Comparison of ENCODE assay signal across 8 cellular contexts in genomic region chr12:68933564-68933893, GRCh38. TPM values are rescaled to one million over a fixed set of nuclear protein-coding genes. Genes with fewer than 3 reads are reported as not detected.
A peak's percentile ranks its signal among the peaks of the same experiment; 100 is the strongest.
DNase-seq lines count a peak whose midpoint lies in the region; ATAC-seq and TF ChIP-seq lines count a peak whose summit lies in the region.

No MANE protein-coding gene starts in this region.

- H3K4me1 Mint-ChIP-seq in stimulated activated naive CD8-positive, alpha-beta T cell treated with anti-CD3 and anti-CD28 coated beads, Interleukin-15, Interleukin-2, amounts not matched to agents 100 ng/mL and 50 ng/mL, for 24 hours (ENCODE audit: low read depth) = peaks cover 32% of the 10 kb centered on the region

- no peaks in the 10 kb centered on the region for H3K9me3 Mint-ChIP-seq in stimulated activated naive CD8-positive, alpha-beta T cell treated with anti-CD3 and anti-CD28 coated beads, Interleukin-15, Interleukin-2, amounts not matched to agents 100 ng/mL and 50 ng/mL, for 24 hours

- peak overlapping the region; percentile 58 for H3K4me3 Mint-ChIP-seq in stimulated activated naive CD8-positive, alpha-beta T cell treated with anti-CD3 and anti-CD28 coated beads, Interleukin-15, Interleukin-2, amounts not matched to agents 100 ng/mL and 50 ng/mL, for 24 hours

- H3K9me3 ChIP-seq in ectodermal cell (ENCODE audit: control insufficient read depth, low read length) (no peaks in the 10 kb centered on the region), mucosa of rectum (ENCODE audit: control insufficient read depth in 2 of 2, low read length in 2 of 2) (no peaks in the 10 kb centered on the region)

- H3K27me3 Mint-ChIP-seq in stimulated activated naive CD8-positive, alpha-beta T cell treated with anti-CD3 and anti-CD28 coated beads, Interleukin-15, Interleukin-2, amounts not matched to agents 100 ng/mL and 50 ng/mL, for 24 hours = peaks cover 19% of the 10 kb centered on the region

- H3K27me3 ChIP-seq in ectodermal cell (ENCODE audit: control insufficient read depth, insufficient read depth, low read length, poor library complexity, severe bottlenecking) (peaks cover 38% of the 10 kb centered on the region), mucosa of rectum (ENCODE audit: control insufficient read depth in 2 of 2, insufficient read depth in 2 of 2, low read length in 2 of 2) (peaks cover 0 to 4% of the 10 kb centered on the region in 2 donors)

- peaks cover 16% of the 10 kb centered on the region for H3K36me3 Mint-ChIP-seq in stimulated activated naive CD8-positive, alpha-beta T cell treated with anti-CD3 and anti-CD28 coated beads, Interleukin-15, Interleukin-2, amounts not matched to agents 100 ng/mL and 50 ng/mL, for 24 hours (ENCODE audit: low read depth)

- H3K36me3 ChIP-seq in ectodermal cell (ENCODE audit: control insufficient read depth, insufficient read depth, low read length) (no peaks in the 10 kb centered on the region), mucosa of rectum (ENCODE audit: control insufficient read depth in 2 of 2, insufficient read depth in 2 of 2, low read length in 2 of 2) (no peaks in the 10 kb centered on the region)

- WGBS in ectodermal cell, 2 experiments = 16 to 18% methylated on average over 25 of the region's 25 CpGs

- no peak for TF ChIP-seq CTCF in GM10266 (IDR thresholded peaks at IDR 0.05; ENCODE audit: control insufficient read depth, insufficient read depth, low read depth, missing control alignments)

- H3K9ac ChIP-seq in mucosa of rectum (ENCODE audit: low read depth in 1 of 2, low read length in 2 of 2) = peak overlapping the region; percentile 24 to 77

- H3K27ac Mint-ChIP-seq in stimulated activated naive CD8-positive, alpha-beta T cell treated with anti-CD3 and anti-CD28 coated beads, Interleukin-15, Interleukin-2, amounts not matched to agents 100 ng/mL and 50 ng/mL, for 24 hours = no peak overlapping the region

- no peak for DNase-seq in stimulated activated naive CD8-positive, alpha-beta T cell treated with anti-CD3 and anti-CD28 coated beads, Interleukin-15, Interleukin-2, amounts not matched to agents 100 U/mL and 50 U/mL, for 24 hours
- DNase-seq in HCEC 1CT = no peak
- DNase-seq in GM10266 (ENCODE audit: extremely low spot score) = no peak
- DNase-seq in NCI-H748 (lab: John Stamatoyannopoulos, UW; ENCODE audit: unreplicated experiment) = no peak

- H3K4me3 ChIP-seq in ectodermal cell (ENCODE audit: insufficient read depth, low read depth, low read length) = peak overlapping the region; percentile 45
- H3K4me3 ChIP-seq in mucosa of rectum (ENCODE audit: low read length in 2 of 2) = peak overlapping the region; percentile 77 to 81

- no peak for ATAC-seq in stimulated activated naive CD8-positive, alpha-beta T cell treated with anti-CD3 and anti-CD28 coated beads, Interleukin-15, Interleukin-2, amounts not matched to agents 100 U/mL and 50 U/mL, for 24 hours
- no peak for ATAC-seq in HG03139 (IDR thresholded peaks at IDR 0.05; ENCODE audit: unreplicated experiment)

- H3K4me1 ChIP-seq in ectodermal cell (ENCODE audit: control insufficient read depth, insufficient read depth, low read length) = no peaks in the 10 kb centered on the region
- H3K4me1 ChIP-seq in mucosa of rectum (ENCODE audit: control insufficient read depth in 2 of 2, insufficient read depth in 2 of 2, low read length in 2 of 2) = peaks cover 0 to 6% of the 10 kb centered on the region in 2 donors

- no peak overlapping the region for H3K27ac ChIP-seq in ectodermal cell (ENCODE audit: insufficient read depth, low read depth, low read length, poor library complexity, severe bottlenecking)
- peak overlapping the region; percentile 63 to 70 for H3K27ac ChIP-seq in mucosa of rectum (ENCODE audit: low read depth in 2 of 2, low read length in 2 of 2)

RNA-seq across cellular contexts. Expression of gene CPM, which starts 0.6 kb away (rescaled TPM):
- polyA plus RNA-seq in ectodermal cell (2013, experiment 1 of 4) = 1.1 TPM
- 0.78 TPM for polyA plus RNA-seq in ectodermal cell (2013, experiment 2 of 4)
- polyA plus RNA-seq in ectodermal cell (2013, experiment 3 of 4) = 0.27 TPM
- polyA plus RNA-seq in ectodermal cell (2013, experiment 4 of 4) = 0.53 TPM
